Comparison of ENCODE assay signal across 2 cellular contexts in the genomic region with DNA sequence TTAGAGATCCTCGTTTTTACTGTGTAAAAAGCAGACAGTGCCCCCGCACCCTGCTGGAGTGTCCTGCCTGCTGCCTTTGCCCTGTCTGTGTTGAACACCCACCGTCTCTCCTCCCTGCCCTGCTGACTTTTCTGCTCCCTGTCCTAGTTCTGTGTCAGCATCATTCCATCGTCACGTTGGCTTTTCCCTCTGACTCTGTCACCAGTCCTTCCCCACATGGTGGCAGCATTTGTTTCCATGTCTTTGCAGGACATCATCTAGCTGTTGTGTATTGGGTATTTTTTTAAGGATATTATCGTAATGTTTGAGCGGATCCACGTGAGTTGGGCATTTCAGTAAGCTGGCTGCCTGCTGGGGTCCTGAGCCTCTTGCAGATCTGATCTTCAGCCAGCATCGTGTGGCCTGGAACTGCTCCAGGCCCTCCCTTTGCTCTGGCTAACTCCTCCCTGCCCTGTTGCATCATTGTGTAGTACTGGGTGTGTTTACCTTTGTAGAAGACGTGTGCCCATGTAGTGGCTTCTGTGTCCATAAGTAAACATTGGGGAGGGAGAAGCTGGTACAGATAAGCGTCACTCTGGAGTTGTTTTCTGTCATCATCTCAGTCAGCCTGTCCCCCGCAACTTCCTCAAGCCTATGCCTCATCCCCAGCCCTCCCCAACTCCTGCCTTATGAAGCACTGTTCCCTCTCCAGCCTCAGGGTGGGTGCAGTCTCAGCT.
TF ChIP-seq lines count a peak whose summit lies in the region.

No MANE protein-coding gene starts in this region.

TF ChIP-seq in K562, 482 proteins besides CTCF, POLR2A, EP300 and RAD21 (continued from another document and continues in another):
- TF ChIP-seq, protein P1, sequence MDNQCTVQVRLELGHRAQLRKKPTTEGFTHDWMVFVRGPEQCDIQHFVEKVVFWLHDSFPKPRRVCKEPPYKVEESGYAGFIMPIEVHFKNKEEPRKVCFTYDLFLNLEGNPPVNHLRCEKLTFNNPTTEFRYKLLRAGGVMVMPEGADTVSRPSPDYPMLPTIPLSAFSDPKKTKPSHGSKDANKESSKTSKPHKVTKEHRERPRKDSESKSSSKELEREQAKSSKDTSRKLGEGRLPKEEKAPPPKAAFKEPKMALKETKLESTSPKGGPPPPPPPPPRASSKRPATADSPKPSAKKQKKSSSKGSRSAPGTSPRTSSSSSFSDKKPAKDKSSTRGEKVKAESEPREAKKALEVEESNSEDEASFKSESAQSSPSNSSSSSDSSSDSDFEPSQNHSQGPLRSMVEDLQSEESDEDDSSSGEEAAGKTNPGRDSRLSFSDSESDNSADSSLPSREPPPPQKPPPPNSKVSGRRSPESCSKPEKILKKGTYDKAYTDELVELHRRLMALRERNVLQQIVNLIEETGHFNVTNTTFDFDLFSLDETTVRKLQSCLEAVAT (IDR thresholded peaks at IDR 0.05): 0 out of 4 replicates have a peak, but pooled peaks of 1 of the 2 experiments have one; percentile 22
- TF ChIP-seq RBM15 (IDR thresholded peaks at IDR 0.05; ENCODE audit: insufficient read depth, low read length): no peak
- TF ChIP-seq FOXJ2 (tag; IDR thresholded peaks at IDR 0.05): peak; percentile 97
- TF ChIP-seq CEBPG (CRISPR knock-in tag; IDR thresholded peaks at IDR 0.05): peak; percentile 93
- peak; percentile 95 to 99 for TF ChIP-seq CEBPG (tag; conservative IDR thresholded peaks at IDR 0.05 in 1 of 2, IDR thresholded peaks at IDR 0.05 in 1 of 2)
- TF ChIP-seq ZNF766 (CRISPR knock-in tag; conservative IDR thresholded peaks at IDR 0.05): peak; percentile 68
- no peak for TF ChIP-seq TCF7 (IDR thresholded peaks at IDR 0.05; ENCODE audit: borderline replicate concordance)
- 0 out of 2 replicates have a peak, but pooled peaks have one; percentile 20 for TF ChIP-seq ZBTB40 (IDR thresholded peaks at IDR 0.05)
- no peak for TF ChIP-seq ZBTB40 (CRISPR knock-in tag; IDR thresholded peaks at IDR 0.05)
- peak; percentile 87 for TF ChIP-seq JUND (IDR thresholded peaks at IDR 0.05; ENCODE audit: borderline replicate concordance, low read depth, low read length)
- peak; percentile 67; the same call in 2 of the 3 replicates for TF ChIP-seq JUND (tag; IDR thresholded peaks at IDR 0.05; ENCODE audit: borderline replicate concordance, low read depth, low read length)
- TF ChIP-seq RAD51 (IDR thresholded peaks at IDR 0.05; ENCODE audit: borderline replicate concordance, low read depth): no peak
- peak; percentile 96 for TF ChIP-seq ATF3 (IDR thresholded peaks at IDR 0.05)
- TF ChIP-seq ATF3 (CRISPR knock-in tag; conservative IDR thresholded peaks at IDR 0.05): peak; percentile 86; the same call in 1 of the 2 replicates

TF ChIP-seq in HepG2, 621 proteins besides CTCF, POLR2A, EP300 and RAD21 (continued from another document and continues in another):
- TF ChIP-seq, protein P2, sequence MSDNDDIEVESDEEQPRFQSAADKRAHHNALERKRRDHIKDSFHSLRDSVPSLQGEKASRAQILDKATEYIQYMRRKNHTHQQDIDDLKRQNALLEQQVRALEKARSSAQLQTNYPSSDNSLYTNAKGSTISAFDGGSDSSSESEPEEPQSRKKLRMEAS (IDR thresholded peaks at IDR 0.05): peak; percentile 35; the same call in 1 of the 2 replicates
- TF ChIP-seq, protein P3, sequence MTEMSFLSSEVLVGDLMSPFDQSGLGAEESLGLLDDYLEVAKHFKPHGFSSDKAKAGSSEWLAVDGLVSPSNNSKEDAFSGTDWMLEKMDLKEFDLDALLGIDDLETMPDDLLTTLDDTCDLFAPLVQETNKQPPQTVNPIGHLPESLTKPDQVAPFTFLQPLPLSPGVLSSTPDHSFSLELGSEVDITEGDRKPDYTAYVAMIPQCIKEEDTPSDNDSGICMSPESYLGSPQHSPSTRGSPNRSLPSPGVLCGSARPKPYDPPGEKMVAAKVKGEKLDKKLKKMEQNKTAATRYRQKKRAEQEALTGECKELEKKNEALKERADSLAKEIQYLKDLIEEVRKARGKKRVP (CRISPR knock-in tag; IDR thresholded peaks at IDR 0.05): peak in 1 of 2 experiments; percentile 98; a peak in 2 of 4 replicates
- no peak for TF ChIP-seq DR1 (CRISPR knock-in tag; IDR thresholded peaks at IDR 0.05)
- TF ChIP-seq, protein P4, sequence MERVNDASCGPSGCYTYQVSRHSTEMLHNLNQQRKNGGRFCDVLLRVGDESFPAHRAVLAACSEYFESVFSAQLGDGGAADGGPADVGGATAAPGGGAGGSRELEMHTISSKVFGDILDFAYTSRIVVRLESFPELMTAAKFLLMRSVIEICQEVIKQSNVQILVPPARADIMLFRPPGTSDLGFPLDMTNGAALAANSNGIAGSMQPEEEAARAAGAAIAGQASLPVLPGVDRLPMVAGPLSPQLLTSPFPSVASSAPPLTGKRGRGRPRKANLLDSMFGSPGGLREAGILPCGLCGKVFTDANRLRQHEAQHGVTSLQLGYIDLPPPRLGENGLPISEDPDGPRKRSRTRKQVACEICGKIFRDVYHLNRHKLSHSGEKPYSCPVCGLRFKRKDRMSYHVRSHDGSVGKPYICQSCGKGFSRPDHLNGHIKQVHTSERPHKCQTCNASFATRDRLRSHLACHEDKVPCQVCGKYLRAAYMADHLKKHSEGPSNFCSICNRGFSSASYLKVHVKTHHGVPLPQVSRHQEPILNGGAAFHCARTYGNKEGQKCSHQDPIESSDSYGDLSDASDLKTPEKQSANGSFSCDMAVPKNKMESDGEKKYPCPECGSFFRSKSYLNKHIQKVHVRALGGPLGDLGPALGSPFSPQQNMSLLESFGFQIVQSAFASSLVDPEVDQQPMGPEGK (CRISPR knock-in tag; IDR thresholded peaks at IDR 0.05): peak; percentile 53; the same call in 1 of the 2 replicates
- peak; percentile 64 for TF ChIP-seq CREB1 (IDR thresholded peaks at IDR 0.05)
- peak; percentile 90 for TF ChIP-seq CREB1 (CRISPR knock-in tag; IDR thresholded peaks at IDR 0.05)
- TF ChIP-seq, protein P5, sequence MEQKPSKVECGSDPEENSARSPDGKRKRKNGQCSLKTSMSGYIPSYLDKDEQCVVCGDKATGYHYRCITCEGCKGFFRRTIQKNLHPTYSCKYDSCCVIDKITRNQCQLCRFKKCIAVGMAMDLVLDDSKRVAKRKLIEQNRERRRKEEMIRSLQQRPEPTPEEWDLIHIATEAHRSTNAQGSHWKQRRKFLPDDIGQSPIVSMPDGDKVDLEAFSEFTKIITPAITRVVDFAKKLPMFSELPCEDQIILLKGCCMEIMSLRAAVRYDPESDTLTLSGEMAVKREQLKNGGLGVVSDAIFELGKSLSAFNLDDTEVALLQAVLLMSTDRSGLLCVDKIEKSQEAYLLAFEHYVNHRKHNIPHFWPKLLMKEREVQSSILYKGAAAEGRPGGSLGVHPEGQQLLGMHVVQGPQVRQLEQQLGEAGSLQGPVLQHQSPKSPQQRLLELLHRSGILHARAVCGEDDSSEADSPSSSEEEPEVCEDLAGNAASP (CRISPR knock-in tag; IDR thresholded peaks at IDR 0.05; ENCODE audit: borderline replicate concordance): peak; percentile 36; the same call in 1 of the 2 replicates
- TF ChIP-seq, protein P6, sequence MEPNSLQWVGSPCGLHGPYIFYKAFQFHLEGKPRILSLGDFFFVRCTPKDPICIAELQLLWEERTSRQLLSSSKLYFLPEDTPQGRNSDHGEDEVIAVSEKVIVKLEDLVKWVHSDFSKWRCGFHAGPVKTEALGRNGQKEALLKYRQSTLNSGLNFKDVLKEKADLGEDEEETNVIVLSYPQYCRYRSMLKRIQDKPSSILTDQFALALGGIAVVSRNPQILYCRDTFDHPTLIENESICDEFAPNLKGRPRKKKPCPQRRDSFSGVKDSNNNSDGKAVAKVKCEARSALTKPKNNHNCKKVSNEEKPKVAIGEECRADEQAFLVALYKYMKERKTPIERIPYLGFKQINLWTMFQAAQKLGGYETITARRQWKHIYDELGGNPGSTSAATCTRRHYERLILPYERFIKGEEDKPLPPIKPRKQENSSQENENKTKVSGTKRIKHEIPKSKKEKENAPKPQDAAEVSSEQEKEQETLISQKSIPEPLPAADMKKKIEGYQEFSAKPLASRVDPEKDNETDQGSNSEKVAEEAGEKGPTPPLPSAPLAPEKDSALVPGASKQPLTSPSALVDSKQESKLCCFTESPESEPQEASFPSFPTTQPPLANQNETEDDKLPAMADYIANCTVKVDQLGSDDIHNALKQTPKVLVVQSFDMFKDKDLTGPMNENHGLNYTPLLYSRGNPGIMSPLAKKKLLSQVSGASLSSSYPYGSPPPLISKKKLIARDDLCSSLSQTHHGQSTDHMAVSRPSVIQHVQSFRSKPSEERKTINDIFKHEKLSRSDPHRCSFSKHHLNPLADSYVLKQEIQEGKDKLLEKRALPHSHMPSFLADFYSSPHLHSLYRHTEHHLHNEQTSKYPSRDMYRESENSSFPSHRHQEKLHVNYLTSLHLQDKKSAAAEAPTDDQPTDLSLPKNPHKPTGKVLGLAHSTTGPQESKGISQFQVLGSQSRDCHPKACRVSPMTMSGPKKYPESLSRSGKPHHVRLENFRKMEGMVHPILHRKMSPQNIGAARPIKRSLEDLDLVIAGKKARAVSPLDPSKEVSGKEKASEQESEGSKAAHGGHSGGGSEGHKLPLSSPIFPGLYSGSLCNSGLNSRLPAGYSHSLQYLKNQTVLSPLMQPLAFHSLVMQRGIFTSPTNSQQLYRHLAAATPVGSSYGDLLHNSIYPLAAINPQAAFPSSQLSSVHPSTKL (CRISPR knock-in tag; IDR thresholded peaks at IDR 0.05): peak; percentile 81
- TF ChIP-seq CREM (IDR thresholded peaks at IDR 0.05): peak; percentile 48
- TF ChIP-seq CREM (CRISPR knock-in tag; IDR thresholded peaks at IDR 0.05): no peak
- TF ChIP-seq, protein P7, sequence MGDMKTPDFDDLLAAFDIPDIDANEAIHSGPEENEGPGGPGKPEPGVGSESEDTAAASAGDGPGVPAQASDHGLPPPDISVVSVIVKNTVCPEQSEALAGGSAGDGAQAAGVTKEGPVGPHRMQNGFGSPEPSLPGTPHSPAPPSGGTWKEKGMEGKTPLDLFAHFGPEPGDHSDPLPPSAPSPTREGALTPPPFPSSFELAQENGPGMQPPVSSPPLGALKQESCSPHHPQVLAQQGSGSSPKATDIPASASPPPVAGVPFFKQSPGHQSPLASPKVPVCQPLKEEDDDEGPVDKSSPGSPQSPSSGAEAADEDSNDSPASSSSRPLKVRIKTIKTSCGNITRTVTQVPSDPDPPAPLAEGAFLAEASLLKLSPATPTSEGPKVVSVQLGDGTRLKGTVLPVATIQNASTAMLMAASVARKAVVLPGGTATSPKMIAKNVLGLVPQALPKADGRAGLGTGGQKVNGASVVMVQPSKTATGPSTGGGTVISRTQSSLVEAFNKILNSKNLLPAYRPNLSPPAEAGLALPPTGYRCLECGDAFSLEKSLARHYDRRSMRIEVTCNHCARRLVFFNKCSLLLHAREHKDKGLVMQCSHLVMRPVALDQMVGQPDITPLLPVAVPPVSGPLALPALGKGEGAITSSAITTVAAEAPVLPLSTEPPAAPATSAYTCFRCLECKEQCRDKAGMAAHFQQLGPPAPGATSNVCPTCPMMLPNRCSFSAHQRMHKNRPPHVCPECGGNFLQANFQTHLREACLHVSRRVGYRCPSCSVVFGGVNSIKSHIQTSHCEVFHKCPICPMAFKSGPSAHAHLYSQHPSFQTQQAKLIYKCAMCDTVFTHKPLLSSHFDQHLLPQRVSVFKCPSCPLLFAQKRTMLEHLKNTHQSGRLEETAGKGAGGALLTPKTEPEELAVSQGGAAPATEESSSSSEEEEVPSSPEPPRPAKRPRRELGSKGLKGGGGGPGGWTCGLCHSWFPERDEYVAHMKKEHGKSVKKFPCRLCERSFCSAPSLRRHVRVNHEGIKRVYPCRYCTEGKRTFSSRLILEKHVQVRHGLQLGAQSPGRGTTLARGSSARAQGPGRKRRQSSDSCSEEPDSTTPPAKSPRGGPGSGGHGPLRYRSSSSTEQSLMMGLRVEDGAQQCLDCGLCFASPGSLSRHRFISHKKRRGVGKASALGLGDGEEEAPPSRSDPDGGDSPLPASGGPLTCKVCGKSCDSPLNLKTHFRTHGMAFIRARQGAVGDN (CRISPR knock-in tag; IDR thresholded peaks at IDR 0.05): peak; percentile 25; the same call in 1 of the 2 replicates
- TF ChIP-seq POLR2AphosphoS5 (IDR thresholded peaks at IDR 0.05; ENCODE audit: low read depth, low read length): no peak
- peak; percentile 30 for TF ChIP-seq ZNF781 (CRISPR knock-in tag; IDR thresholded peaks at IDR 0.05; ENCODE audit: borderline replicate concordance, not compliant biosample characterization)
- peak; percentile 90; the same call in 1 of the 2 replicates for TF ChIP-seq SMAD3 (CRISPR knock-in tag; IDR thresholded peaks at IDR 0.05)
- peak; percentile 39; the same call in 1 of the 2 replicates for TF ChIP-seq HDAC2 (CRISPR knock-in tag; IDR thresholded peaks at IDR 0.05)
- peak; percentile 46; the same call in 1 of the 2 replicates for TF ChIP-seq BCL6 (CRISPR knock-in tag; IDR thresholded peaks at IDR 0.05)
- TF ChIP-seq, protein P8, sequence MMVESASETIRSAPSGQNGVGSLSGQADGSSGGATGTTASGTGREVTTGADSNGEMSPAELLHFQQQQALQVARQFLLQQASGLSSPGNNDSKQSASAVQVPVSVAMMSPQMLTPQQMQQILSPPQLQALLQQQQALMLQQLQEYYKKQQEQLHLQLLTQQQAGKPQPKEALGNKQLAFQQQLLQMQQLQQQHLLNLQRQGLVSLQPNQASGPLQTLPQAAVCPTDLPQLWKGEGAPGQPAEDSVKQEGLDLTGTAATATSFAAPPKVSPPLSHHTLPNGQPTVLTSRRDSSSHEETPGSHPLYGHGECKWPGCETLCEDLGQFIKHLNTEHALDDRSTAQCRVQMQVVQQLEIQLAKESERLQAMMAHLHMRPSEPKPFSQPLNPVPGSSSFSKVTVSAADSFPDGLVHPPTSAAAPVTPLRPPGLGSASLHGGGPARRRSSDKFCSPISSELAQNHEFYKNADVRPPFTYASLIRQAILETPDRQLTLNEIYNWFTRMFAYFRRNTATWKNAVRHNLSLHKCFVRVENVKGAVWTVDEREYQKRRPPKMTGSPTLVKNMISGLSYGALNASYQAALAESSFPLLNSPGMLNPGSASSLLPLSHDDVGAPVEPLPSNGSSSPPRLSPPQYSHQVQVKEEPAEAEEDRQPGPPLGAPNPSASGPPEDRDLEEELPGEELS (CRISPR knock-in tag; IDR thresholded peaks at IDR 0.05): peak; percentile 92
- TF ChIP-seq ARNT (IDR thresholded peaks at IDR 0.05): no peak
- no peak for TF ChIP-seq AKAP8 (CRISPR knock-in tag; IDR thresholded peaks at IDR 0.05)
- 0 out of 2 replicates have a peak, but pooled peaks have one; percentile 41 for TF ChIP-seq ZNF335 (CRISPR knock-in tag; IDR thresholded peaks at IDR 0.05)
- 0 out of 2 replicates have a peak, but pooled peaks have one; percentile 21 for TF ChIP-seq ZFP91 (CRISPR knock-in tag; IDR thresholded peaks at IDR 0.05; ENCODE audit: borderline replicate concordance)
